Comparison of ENCODE assay signal across 8 cellular contexts in genomic region chr11:32706985-32707736, GRCh38.
DNase-seq lines count a peak whose midpoint lies in the region; ATAC-seq and FAIRE-seq lines count a peak whose summit lies in the region.

No MANE protein-coding gene starts in this region.

- FAIRE-seq in frontal cortex (lab: Jason Lieb, UNC): no peak

- intact Hi-C loops in posterior vena cava (cut with DNase I): no loop called here

- peak; percentile 95 for ATAC-seq in GM21717 (IDR thresholded peaks at IDR 0.05; ENCODE audit: unreplicated experiment)

- DNase-seq in EH (ENCODE audit: low read depth): peak; percentile 88
- peak; percentile 9 to 23 for DNase-seq in Kasumi-1 (lab: John Stamatoyannopoulos, UW)
- DNase-seq in fibroblast of the conjunctiva (ENCODE audit: low read depth): peak; percentile 4
- no peak for DNase-seq in NK-92 treated with Interleukin-12 subunit alpha and Interleukin-12 subunit beta, amount 100 ng/mL, for 24 hours (lab: John Stamatoyannopoulos, UW)
- DNase-seq in frontal cortex (ENCODE audit: low spot score in 2 of 2): no peak
- no peak for DNase-seq in posterior vena cava (ENCODE audit: low spot score)
- no peak for DNase-seq in NCI-H1092 treated with DMSO at 0.1 percent for 48 hours (lab: John Stamatoyannopoulos, UW)

Comparison
In these comparisons a context has a peak if more than half of its experiments do, and no peak if none do; other contexts are left out.
1. DNase-seq: peak in EH (single experiment), Kasumi-1 (2 of 2) and fibroblast of the conjunctiva (single experiment); none in NK-92 treated with Interleukin-12 subunit alpha and Interleukin-12 subunit beta, amount 100 ng/mL, for 24 hours (single experiment), frontal cortex (0 of 2), posterior vena cava (single experiment) and NCI-H1092 treated with DMSO at 0.1 percent for 48 hours (single experiment).